21 cellular contexts compared by ENCODE assay signal in the genomic region with DNA sequence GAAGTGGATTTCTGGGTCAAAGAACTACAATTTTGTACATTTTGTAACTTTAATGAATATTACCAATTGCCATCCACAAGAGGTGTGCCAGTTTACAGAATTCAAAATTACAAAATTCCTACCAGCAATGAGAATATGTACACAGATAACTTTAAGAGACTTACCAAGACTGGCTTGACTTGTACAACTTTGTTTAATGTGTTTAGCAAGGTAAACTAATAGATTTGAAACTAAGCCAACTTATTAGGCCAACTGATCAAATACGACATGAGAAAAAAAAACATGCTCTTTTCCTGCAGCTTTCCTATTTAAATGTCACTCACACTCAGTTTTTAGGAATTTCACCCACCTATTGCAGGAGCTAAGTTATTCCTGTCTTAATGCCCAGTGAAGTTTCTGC. TPM values are rescaled to one million over a fixed set of nuclear protein-coding genes. Genes with fewer than 3 reads are reported as not detected.
DNase-seq lines count a peak whose midpoint lies in the region; ATAC-seq, FAIRE-seq and TF ChIP-seq lines count a peak whose summit lies in the region.
"Had no signal": no experiment of that assay in that cellular context is flagged by ENCODE, and none has a peak within 500 bp of the region (broad histone marks: within the 10 kb centered on the region; RNA-seq: fewer than 3 reads in every experiment).

No MANE protein-coding gene starts in this region.

- ATAC-seq in pancreas = peak in 3 of 4 donors; percentile 21 to 56 (median 52)

- no peak overlapping the region for H3K4me2 ChIP-seq in endothelial cell of umbilical vein (ENCODE audit: insufficient read depth, low read length)
- no peak overlapping the region for H3K4me2 ChIP-seq in hepatocyte
- H3K4me2 ChIP-seq: BLaER1 had no signal

- CTCF ChIA-PET in endothelial cell of umbilical vein (lab: Charles Lee) = interaction anchor here (2.2 kb wide), 1 partner anchor 11 kb away, joined by 8 read pairs; no protein-coding TSS in a partner anchor

- dilution Hi-C loops in endothelial cell of umbilical vein (cut with MboI; ENCODE audit: extremely low pct_ligation_motif_present, low sequenced_read_pairs) = no loop called here

- H2AFZ ChIP-seq in endothelial cell of umbilical vein (ENCODE audit: low read depth, low read length) = no peak overlapping the region
- no peak overlapping the region for H2AFZ ChIP-seq in hepatocyte

- H3K9me1 ChIP-seq in endothelial cell of umbilical vein (replicated peaks; ENCODE audit: control insufficient read depth, extremely low read depth, insufficient read depth, low read length) = no peaks in the 10 kb centered on the region

- H3K27ac ChIP-seq in endothelial cell of umbilical vein (ENCODE audit: insufficient read depth, low read depth, low read length) = no peak overlapping the region
- no peak overlapping the region for H3K27ac ChIP-seq in pancreas
- H3K27ac ChIP-seq in hepatocyte = no peak overlapping the region
- H3K27ac ChIP-seq in left ventricle myocardium inferior (replicated peaks) = no peak overlapping the region
- no peak overlapping the region for H3K27ac ChIP-seq in adrenal gland
- H3K27ac ChIP-seq: BLaER1 had no signal

- H3K9me2 ChIP-seq in hepatocyte (replicated peaks; ENCODE audit: insufficient read depth) = no peaks in the 10 kb centered on the region

- TF ChIP-seq POLR2A in endothelial cell of umbilical vein (IDR thresholded peaks at IDR 0.05; ENCODE audit: low read depth, low read length) (no peak), adrenal gland (IDR thresholded peaks at IDR 0.05) (no peak)

- H3K9me3 ChIP-seq in endothelial cell of umbilical vein (replicated peaks; ENCODE audit: control insufficient read depth, insufficient read depth, low read length) (no peaks in the 10 kb centered on the region), pancreas (no peaks in the 10 kb centered on the region), hepatocyte (ENCODE audit: low read depth) (no peaks in the 10 kb centered on the region), left ventricle myocardium inferior (replicated peaks) (no peaks in the 10 kb centered on the region), adrenal gland (replicated peaks in 1 of 3) (no peaks in the 10 kb centered on the region)
- H3K9me3 ChIP-seq: BE2C, BLaER1 had no signal

- POLR2A ChIA-PET in endothelial cell of umbilical vein (lab: Charles Lee) = no interaction called here

- FAIRE-seq in endothelial cell of umbilical vein (lab: Jason Lieb, UNC) (peak; percentile 24), pancreas (lab: Jason Lieb, UNC) (no peak)
- FAIRE-seq: A204.1, G401.6, GM12891, GM19239 had no signal

- H3K79me2 ChIP-seq in endothelial cell of umbilical vein (ENCODE audit: control insufficient read depth, insufficient read depth, low read length) (peaks cover under 1% of the 10 kb centered on the region), hepatocyte (no peaks in the 10 kb centered on the region)

- TF ChIP-seq CTCF in LNCaP clone FGC (IDR thresholded peaks at IDR 0.05; ENCODE audit: control insufficient read depth, extremely low read depth, insufficient read depth) (no peak), endothelial cell of umbilical vein (IDR thresholded peaks at IDR 0.05; ENCODE audit: extremely low read depth in 1 of 2, insufficient read depth in 1 of 2, low read depth in 1 of 2, low read length in 2 of 2) (no peak), pancreas (IDR thresholded peaks at IDR 0.05) (no peak), hepatocyte (IDR thresholded peaks at IDR 0.05; ENCODE audit: poor library complexity) (no peak), left ventricle myocardium inferior (IDR thresholded peaks at IDR 0.05; ENCODE audit: borderline replicate concordance) (no peak), adrenal gland (IDR thresholded peaks at IDR 0.05) (no peak)

- no peak overlapping the region for H3K4me3 ChIP-seq in LNCaP clone FGC (ENCODE audit: low read depth, low read length)
- no peak overlapping the region for H3K4me3 ChIP-seq in endothelial cell of umbilical vein (replicated peaks in 1 of 3; ENCODE audit: insufficient read depth in 1 of 3, low read depth in 1 of 3, low read length in 3 of 3)
- no peak overlapping the region for H3K4me3 ChIP-seq in pancreas
- H3K4me3 ChIP-seq in hepatocyte = no peak overlapping the region
- no peak overlapping the region for H3K4me3 ChIP-seq in left ventricle myocardium inferior
- no peak overlapping the region for H3K4me3 ChIP-seq in adrenal gland
- H3K4me3 ChIP-seq: BLaER1 had no signal

- intact Hi-C loops in endothelial cell of umbilical vein (cut with micrococcal nuclease) (no loop called here), pancreas (cut with DNase I) (no loop called here), left ventricle myocardium inferior (cut with micrococcal nuclease) (no loop called here), adrenal gland (cut with DNase I) (no loop called here)

- H3K4me1 ChIP-seq in endothelial cell of umbilical vein (ENCODE audit: control insufficient read depth, extremely low read depth, insufficient read depth, low read length) = peaks cover 11% of the 10 kb centered on the region
- peaks cover 3 to 11% (median 4%) of the 10 kb centered on the region in 3 donors for H3K4me1 ChIP-seq in pancreas
- H3K4me1 ChIP-seq in hepatocyte (ENCODE audit: insufficient read depth) = no peaks in the 10 kb centered on the region
- H3K4me1 ChIP-seq in left ventricle myocardium inferior = no peaks in the 10 kb centered on the region
- no peaks in the 10 kb centered on the region for H3K4me1 ChIP-seq in adrenal gland (replicated peaks in 1 of 2)
- H3K4me1 ChIP-seq: BE2C, BLaER1 had no signal

- 6 to 15% methylated on average over 1 of the region's 1 CpG for WGBS in pancreas, 2 donors
- WGBS in hepatocyte (ENCODE audit: low lambda C conversion rate, missing lambda C conversion rate) = 69% methylated on average over 1 of the region's 1 CpG
- WGBS in adrenal gland, 4 donors = 56 to 78% (median 70%) methylated on average over 1 of the region's 1 CpG

- BruUV-seq in endothelial cell of umbilical vein (replicated peaks; lab: Mats Ljungman, UMichigan) = no TSS peak

- H3K27me3 ChIP-seq in endothelial cell of umbilical vein (ENCODE audit: control insufficient read depth in 2 of 2, insufficient read depth in 2 of 2, low read length in 2 of 2) = no peaks in the 10 kb centered on the region
- H3K27me3 ChIP-seq in pancreas = no peaks in the 10 kb centered on the region
- no peaks in the 10 kb centered on the region for H3K27me3 ChIP-seq in hepatocyte
- H3K27me3 ChIP-seq in left ventricle myocardium inferior (ENCODE audit: low read depth) = no peaks in the 10 kb centered on the region
- H3K27me3 ChIP-seq in adrenal gland = no peaks in the 10 kb centered on the region
- H3K27me3 ChIP-seq: BE2C, BLaER1 had no signal

- DNase-seq in LNCaP clone FGC (ENCODE audit: low read depth) (peak; percentile 89), endothelial cell of umbilical vein (ENCODE audit: low read depth, low spot score) (peak; percentile 5), pancreas (no peak), hepatocyte (ENCODE audit: low spot score) (no peak), left ventricle myocardium inferior (no peak), adrenal gland (no peak)
- DNase-seq: 8988T; ACHN; BE2C; C1 segment of cervical spinal cord; CD4-positive, alpha-beta memory T cell; CD4-positive, CD25-positive, alpha-beta regulatory T cell; CD8-positive, alpha-beta memory T cell; COR-L47; DMS79 treated with DMSO at 0.1 percent for 48 hours; GF-D8 had no signal

- H4K20me1 ChIP-seq in endothelial cell of umbilical vein (replicated peaks; ENCODE audit: control insufficient read depth, extremely low read depth, insufficient read depth, low read length) = no peaks in the 10 kb centered on the region
- H4K20me1 ChIP-seq in hepatocyte (ENCODE audit: insufficient read depth, poor library complexity, severe bottlenecking) = no peaks in the 10 kb centered on the region

- no peak overlapping the region for H3K9ac ChIP-seq in endothelial cell of umbilical vein (replicated peaks; ENCODE audit: extremely low read depth, insufficient read depth, low read length)
- H3K9ac ChIP-seq: BLaER1 had no signal

- H3K36me3 ChIP-seq in endothelial cell of umbilical vein (ENCODE audit: control insufficient read depth in 2 of 2, extremely low read depth in 1 of 2, insufficient read depth in 2 of 2, low read length in 2 of 2) = no peaks in the 10 kb centered on the region
- no peaks in the 10 kb centered on the region for H3K36me3 ChIP-seq in pancreas
- no peaks in the 10 kb centered on the region for H3K36me3 ChIP-seq in hepatocyte (replicated peaks; ENCODE audit: insufficient read depth, low read depth)
- peaks cover under 1% of the 10 kb centered on the region for H3K36me3 ChIP-seq in left ventricle myocardium inferior
- no peaks in the 10 kb centered on the region for H3K36me3 ChIP-seq in adrenal gland (replicated peaks in 1 of 2)
- H3K36me3 ChIP-seq: BE2C, BLaER1 had no signal

RNA-seq across cellular contexts. Expression of a gene that starts 11.4 kb away (rescaled TPM):
- total RNA-seq in endothelial cell of umbilical vein (12.6 and 13.2 TPM in 2 replicates), pancreas (1 to 10 TPM; 5.1 to 8.5 (median 6.8) TPM), hepatocyte (20.6 and 23.4 TPM in 2 replicates), left ventricle myocardium inferior (12.2 TPM), adrenal gland (10 to 100 TPM in 7 of 8 donors, 1 to 10 TPM in 1; 9.6 to 21.1 (median 15.3) TPM)
- polyA plus RNA-seq in endothelial cell of umbilical vein (2.3 and 2.8 TPM in 2 replicates), pancreas (1 to 10 TPM; 2.4 to 4.6 TPM), hepatocyte (3.2 and 4.0 TPM in 2 replicates), adrenal gland (10 to 100 TPM in 1 of 3 donors, 1 to 10 TPM in 2; 2.4 to 11.9 (median 3.5) TPM)
- polyA plus RNA-seq in endothelial cell of umbilical vein (2011; cell fraction: cytosol; rRNA removed) = 2.8 and 3.0 TPM in 2 replicates
- polyA plus RNA-seq in endothelial cell of umbilical vein (2011; cell fraction: nucleus; rRNA removed) = 5.6 and 8.5 TPM in 2 replicates
- polyA plus RNA-seq in endothelial cell of umbilical vein (2012) = 5.6 and 7.1 TPM in 2 replicates
- 13.2 and 13.7 TPM in 2 replicates for polyA minus RNA-seq in endothelial cell of umbilical vein
- 8.3 TPM for polyA minus RNA-seq in endothelial cell of umbilical vein (2011; cell fraction: cytosol; rRNA and poly(A)+ RNA removed)
- 10.1 and 11.5 TPM in 2 replicates for polyA minus RNA-seq in endothelial cell of umbilical vein (2011; cell fraction: nucleus; rRNA and poly(A)+ RNA removed)

RNA-seq across cellular contexts. Expression of a gene that starts 11.8 kb away (rescaled TPM):
- total RNA-seq in endothelial cell of umbilical vein = 15.4 and 16.1 TPM in 2 replicates
- polyA plus RNA-seq in endothelial cell of umbilical vein = 10.6 and 15.4 TPM in 2 replicates
- polyA plus RNA-seq in endothelial cell of umbilical vein (2011; cell fraction: cytosol; rRNA removed) = 6.8 and 9.8 TPM in 2 replicates
- 17.2 and 26.5 TPM in 2 replicates for polyA plus RNA-seq in endothelial cell of umbilical vein (2011; cell fraction: nucleus; rRNA removed)
- 9.3 and 11.0 TPM in 2 replicates for polyA plus RNA-seq in endothelial cell of umbilical vein (2012)
- 23.3 and 24.3 TPM in 2 replicates for polyA minus RNA-seq in endothelial cell of umbilical vein
- 17.3 TPM for polyA minus RNA-seq in endothelial cell of umbilical vein (2011; cell fraction: cytosol; rRNA and poly(A)+ RNA removed)
- polyA minus RNA-seq in endothelial cell of umbilical vein (2011; cell fraction: nucleus; rRNA and poly(A)+ RNA removed) = 48.4 and 54.6 TPM in 2 replicates
- 1 to 10 TPM; 2.7 to 5.6 (median 3.7) TPM for total RNA-seq in pancreas
- 1 to 10 TPM; 2.2 to 2.6 TPM for polyA plus RNA-seq in pancreas
- 11.2 and 12.5 TPM in 2 replicates for total RNA-seq in hepatocyte
- 7.5 and 12.2 TPM in 2 replicates for polyA plus RNA-seq in hepatocyte
- total RNA-seq in left ventricle myocardium inferior = 7.4 TPM
- total RNA-seq in adrenal gland = 10 to 100 TPM in 5 of 8 donors, 1 to 10 TPM in 3; 6.3 to 13.5 (median 11.0) TPM
- 10 to 100 TPM in 1 of 3 donors, 1 to 10 TPM in 2; 3.9 to 14.0 (median 5.1) TPM for polyA plus RNA-seq in adrenal gland

Comparison
In these comparisons a context has a peak if more than half of its experiments do, and no peak if none do; other contexts are left out.
1. DNase-seq: peak in LNCaP clone FGC (single experiment) and endothelial cell of umbilical vein (single experiment); none in pancreas (0 of 6), hepatocyte (single experiment), left ventricle myocardium inferior (single experiment) and adrenal gland (0 of 7).